Comparison of ENCODE assay signal across 23 cellular contexts in genomic region chr11:73206751-73207280, GRCh38. TPM values are rescaled to one million over a fixed set of nuclear protein-coding genes. Genes with fewer than 3 reads are reported as not detected.
A peak's percentile ranks its signal among the peaks of the same experiment; 100 is the strongest.
DNase-seq lines count a peak whose midpoint lies in the region; ATAC-seq, FAIRE-seq and TF ChIP-seq lines count a peak whose summit lies in the region.
"Had no signal": no experiment of that assay in that cellular context is flagged by ENCODE, and none has a peak within 500 bp of the region (broad histone marks: within the 10 kb centered on the region; RNA-seq: fewer than 3 reads in every experiment).

No MANE protein-coding gene starts in this region.

- H3K4me3 ChIP-seq in A549 = no peak overlapping the region
- H3K4me3 ChIP-seq in HL-60 (replicated peaks; ENCODE audit: insufficient read depth, low read length) = no peak overlapping the region
- no peak overlapping the region for H3K4me3 ChIP-seq in PC-9
- H3K4me3 ChIP-seq: colonic mucosa, heart left ventricle, right atrium auricular region, SK-N-MC, uterus had no signal

- H3F3A ChIP-seq in PC-9 (ENCODE audit: insufficient read depth, low read depth) = peaks cover 45% of the 10 kb centered on the region

- no peak for TF ChIP-seq EP300 in A549 (IDR thresholded peaks at IDR 0.05)

- H3K27ac ChIP-seq in A549 = peak overlapping the region; percentile 59 to 64
- peak overlapping the region; percentile 99 for H3K27ac ChIP-seq in HL-60 (replicated peaks)
- H3K27ac ChIP-seq in PC-9 = peak overlapping the region; percentile 73
- H3K27ac ChIP-seq: colonic mucosa, heart left ventricle, right atrium auricular region, SK-N-MC, uterus had no signal

- H3K9me2 ChIP-seq in PC-9 (ENCODE audit: insufficient read depth) = no peaks in the 10 kb centered on the region

- no TSS peak for BruUV-seq in PC-9 (replicated peaks; lab: Mats Ljungman, UMichigan)

- peak; percentile 63 for FAIRE-seq in A549 (lab: Jason Lieb, UNC)

- DNase-seq in A549 (ENCODE audit: low read depth in 1 of 2, low spot score in 1 of 2) (peak in 1 of 2 experiments; percentile 30), HL-60 (ENCODE audit: low read depth in 1 of 2, low spot score in 1 of 2) (no peak), PC-9 (peak in 1 of 2 experiments; percentile 92), iris pigment epithelial cell (ENCODE audit: low read depth) (peak; percentile 28), natural killer cell (no peak), NCI-H345 treated with DMSO at 0.1 percent for 48 hours (lab: John Stamatoyannopoulos, UW; ENCODE audit: unreplicated experiment) (no peak), NCI-H446 (lab: John Stamatoyannopoulos, UW) (no peak)
- DNase-seq: CD4-positive, alpha-beta memory T cell; colonic mucosa; heart left ventricle; immature natural killer cell; NCI-H146; occipital lobe; substantia nigra; T1000; uterus had no signal

- H3K4me1 ChIP-seq in A549 (peaks cover 27% of the 10 kb centered on the region), PC-9 (replicated peaks; ENCODE audit: insufficient read depth) (peaks cover 56% of the 10 kb centered on the region)
- H3K4me1 ChIP-seq: colonic mucosa, right atrium auricular region, uterus had no signal

- no peak for TF ChIP-seq RAD21 in A549 (conservative IDR thresholded peaks at IDR 0.05 in 1 of 2, IDR thresholded peaks at IDR 0.05 in 1 of 2)

- no peaks in the 10 kb centered on the region for H3K27me3 ChIP-seq in HL-60 (ENCODE audit: insufficient read depth, poor library complexity, severe bottlenecking)
- H3K27me3 ChIP-seq in PC-9 (ENCODE audit: insufficient read depth, low read depth) = no peaks in the 10 kb centered on the region
- H3K27me3 ChIP-seq: colonic mucosa, heart left ventricle, right atrium auricular region, uterus had no signal

- no peak overlapping the region for H2AFZ ChIP-seq in PC-9

- H3K4me2 ChIP-seq in A549 (peak overlapping the region; percentile 70), PC-9 (peak overlapping the region; percentile 59)

- peaks cover 15 to 21% of the 10 kb centered on the region in 2 donors for H3K27me3 Mint-ChIP-seq in natural killer cell (ENCODE audit: low read depth in 2 of 2)

- H3K9me3 Mint-ChIP-seq in natural killer cell = no peaks in the 10 kb centered on the region
- H3K9me3 Mint-ChIP-seq: activated naive CD4-positive, alpha-beta T cell treated with anti-CD3 and anti-CD28 coated beads, Interleukin-2, amount 50 U/mL, for 24 hours; immature natural killer cell had no signal

- H3K36me3 Mint-ChIP-seq in natural killer cell = no peaks in the 10 kb centered on the region
- H3K36me3 Mint-ChIP-seq: activated naive CD4-positive, alpha-beta T cell treated with anti-CD3 and anti-CD28 coated beads, Interleukin-2, amount 50 U/mL, for 24 hours; CD4-positive, alpha-beta memory T cell had no signal

- H3K9me3 ChIP-seq in A549 (no peaks in the 10 kb centered on the region), PC-9 (ENCODE audit: insufficient read depth, low read depth) (peaks cover 5% of the 10 kb centered on the region; the same call in 1 of the 2 replicates)
- H3K9me3 ChIP-seq: colonic mucosa, heart left ventricle, right atrium auricular region, uterus had no signal

- H3K36me3 ChIP-seq in PC-9 (ENCODE audit: low read depth) = no peaks in the 10 kb centered on the region
- H3K36me3 ChIP-seq: colonic mucosa, heart left ventricle, right atrium auricular region, uterus had no signal

- H4K20me1 ChIP-seq in PC-9 (ENCODE audit: insufficient read depth) = no peaks in the 10 kb centered on the region

- intact Hi-C loops in PC-9 (cut with micrococcal nuclease; ENCODE audit: unreplicated experiment) (no loop called here), natural killer cell (cut with micrococcal nuclease) (no loop called here)

- TF ChIP-seq POLR2A in A549 (IDR thresholded peaks at IDR 0.05; ENCODE audit: low read length) = no peak

- TF ChIP-seq CTCF in A549 (IDR thresholded peaks at IDR 0.05) = no peak
- TF ChIP-seq CTCF in HL-60 (IDR thresholded peaks at IDR 0.05; ENCODE audit: insufficient read depth, low read length) = no peak
- no peak for TF ChIP-seq CTCF in PC-9 (conservative IDR thresholded peaks at IDR 0.05)
- TF ChIP-seq CTCF in natural killer cell (IDR thresholded peaks at IDR 0.05) = no peak

- no peak overlapping the region for H3K27ac Mint-ChIP-seq in natural killer cell
- H3K27ac Mint-ChIP-seq: activated naive CD4-positive, alpha-beta T cell treated with anti-CD3 and anti-CD28 coated beads, Interleukin-2, amount 50 U/mL, for 24 hours; CD4-positive, alpha-beta memory T cell; immature natural killer cell had no signal

- POLR2A ChIA-PET in A549 (lab: Yijun Ruan, JAX) (no interaction called here), PC-9 (lab: Charles Lee; ENCODE audit: unreplicated experiment) (interaction anchor here (0.6 to 0.9 kb wide), 3 partner anchors 12 to 78 kb away, joined by 6 to 12 read pairs (median 7); no protein-coding TSS in a partner anchor)

- H3K4me1 Mint-ChIP-seq in natural killer cell = peaks cover 0 to 10% of the 10 kb centered on the region in 2 donors
- H3K4me1 Mint-ChIP-seq: activated naive CD4-positive, alpha-beta T cell treated with anti-CD3 and anti-CD28 coated beads, Interleukin-2, amount 50 U/mL, for 24 hours; CD4-positive, alpha-beta memory T cell; immature natural killer cell had no signal

- CTCF ChIA-PET in A549 (lab: Yijun Ruan, JAX) (interaction anchor here (0.7 to 4.5 kb wide), 8 partner anchors 11 to 375 kb away, joined by 3 to 25 read pairs (median 8); no protein-coding TSS in a partner anchor), PC-9 (lab: Charles Lee) (interaction anchor here (0.6 to 0.9 kb wide), 5 partner anchors 21 to 1835 kb away, joined by 3 to 7 read pairs (median 3); no protein-coding TSS in a partner anchor)

- H3K4me3 Mint-ChIP-seq in natural killer cell = no peak overlapping the region
- H3K4me3 Mint-ChIP-seq: activated naive CD4-positive, alpha-beta T cell treated with anti-CD3 and anti-CD28 coated beads, Interleukin-2, amount 50 U/mL, for 24 hours; immature natural killer cell had no signal

- peak in 1 of 2 experiments; percentile 71; a peak in 3 of 6 replicates for ATAC-seq in A549
- no peak for ATAC-seq in natural killer cell
- ATAC-seq in GM19035 (IDR thresholded peaks at IDR 0.05; ENCODE audit: unreplicated experiment) = no peak
- ATAC-seq: activated CD4-positive, CD25-positive, alpha-beta regulatory T cell treated with anti-CD3 and anti-CD28 coated beads, Interleukin-2, amount 50 U/mL, for 24 hours; heart left ventricle; Panc1 had no signal

- 33% methylated on average over 5 of the region's 5 CpGs for WGBS in A549 (ENCODE audit: missing lambda C conversion rate)

- H3K79me2 ChIP-seq in PC-9 (ENCODE audit: low read depth) = no peaks in the 10 kb centered on the region

TF ChIP-seq in A549, 52 proteins besides CTCF, POLR2A, EP300 and RAD21:
- TF ChIP-seq, protein P1, sequence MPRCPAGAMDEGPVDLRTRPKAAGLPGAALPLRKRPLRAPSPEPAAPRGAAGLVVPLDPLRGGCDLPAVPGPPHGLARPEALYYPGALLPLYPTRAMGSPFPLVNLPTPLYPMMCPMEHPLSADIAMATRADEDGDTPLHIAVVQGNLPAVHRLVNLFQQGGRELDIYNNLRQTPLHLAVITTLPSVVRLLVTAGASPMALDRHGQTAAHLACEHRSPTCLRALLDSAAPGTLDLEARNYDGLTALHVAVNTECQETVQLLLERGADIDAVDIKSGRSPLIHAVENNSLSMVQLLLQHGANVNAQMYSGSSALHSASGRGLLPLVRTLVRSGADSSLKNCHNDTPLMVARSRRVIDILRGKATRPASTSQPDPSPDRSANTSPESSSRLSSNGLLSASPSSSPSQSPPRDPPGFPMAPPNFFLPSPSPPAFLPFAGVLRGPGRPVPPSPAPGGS (IDR thresholded peaks at IDR 0.05) = no peak

RNA-seq across cellular contexts. Expression of gene P2RY2, which starts 11.3 kb away (rescaled TPM):
- polyA plus RNA-seq in A549 (2011; rRNA removed) (3.7 and 5.2 TPM in 2 replicates), A549 (2017; fragmentation: RNase III; extraction: RNeasy Plus Mini Kit Qiagen cat#74134 plus additional on column Dnase treatment) (6.1 to 6.4 TPM (median 6.4 TPM) in 3 replicates)
- 7.6 and 11.4 TPM in 2 replicates for polyA plus RNA-seq in A549 (2012; cell fraction: cytosol; rRNA removed)
- 10.3 and 15.5 TPM in 2 replicates for polyA plus RNA-seq in A549 (2012; cell fraction: nucleus; rRNA removed)
- polyA minus RNA-seq in A549 (2011; rRNA and poly(A)+ RNA removed) = 6.8 and 8.8 TPM in 2 replicates
- total RNA-seq in PC-9 (2021) (19.8 and 22.5 TPM in 2 replicates), natural killer cell (1 to 10 TPM in 1 of 3 donors, under 1 TPM in 2; 0.27 to 1.0 (median 0.90) TPM)
- total RNA-seq: CD4-positive, alpha-beta memory T cell; LHCN-M2; occipital lobe had no signal
- polyA plus RNA-seq: CD4-positive, alpha-beta memory T cell had no signal

Comparison
In these comparisons a context has a peak if more than half of its experiments do, and no peak if none do; other contexts are left out.
1. RNA of gene P2RY2, which starts 11.3 kb away (total RNA-seq): 19.8 to 22.5 TPM in PC-9; 0.27 to 1.0 TPM in natural killer cell; every median in the first group is over 10 times any median in the second.
2. Peak in every context shown above with its lines, with median percentiles within 50 percentile points of each other: H3K27ac ChIP-seq.